19 cellular contexts compared by ENCODE assay signal in the genomic region with DNA sequence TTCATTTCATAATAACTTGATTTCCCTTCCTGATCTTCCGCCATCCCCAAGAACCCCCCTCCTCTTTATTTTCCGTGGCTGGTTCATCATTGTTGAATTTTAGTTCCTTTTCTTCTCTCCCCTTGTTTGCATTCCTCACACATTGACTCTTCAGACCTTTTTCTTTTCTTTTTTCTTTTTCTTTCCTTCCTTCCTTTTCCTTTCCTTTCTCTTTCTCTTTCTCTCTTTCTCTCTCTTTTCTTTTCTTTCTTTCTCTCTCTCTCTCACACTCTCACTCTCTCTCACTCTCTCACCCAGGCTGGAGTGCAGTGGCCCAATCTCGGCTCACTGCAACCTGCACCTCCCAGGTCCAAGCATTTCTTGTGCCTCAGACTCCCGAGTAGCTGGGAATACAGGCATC.
"Had no signal": no experiment of that assay in that cellular context is flagged by ENCODE, and none has a peak within 500 bp of the region (broad histone marks: within the 10 kb centered on the region; RNA-seq: fewer than 3 reads in every experiment).

No MANE protein-coding gene starts in this region.

- H3K36me3 Mint-ChIP-seq: mesothelial cell of epicardium, naive B cell had no signal

- H3K4me3 Mint-ChIP-seq: mesothelial cell of epicardium, naive B cell had no signal

- H3K4me3 ChIP-seq: coronary artery, dorsolateral prefrontal cortex, esophagus muscularis mucosa, gastroesophageal sphincter, heart right ventricle, left lung, lower lobe of right lung, mucosa of descending colon had no signal

- H3K36me3 ChIP-seq: esophagus muscularis mucosa, gastroesophageal sphincter, heart right ventricle, left lung, lower lobe of right lung had no signal

- H3K9me3 Mint-ChIP-seq: mesothelial cell of epicardium had no signal

- H3K27ac Mint-ChIP-seq: mesothelial cell of epicardium had no signal

- ATAC-seq: foreskin keratinocyte, gastroesophageal sphincter, heart right ventricle, left cardiac atrium, left lung, left ventricle myocardium superior, lower lobe of right lung, mucosa of descending colon had no signal

- DNase-seq: dermis blood vessel endothelial cell; dorsolateral prefrontal cortex; effector CD4-positive, alpha-beta T cell; effector memory CD4-positive, alpha-beta T cell; foreskin keratinocyte; head of caudate nucleus; heart right ventricle; hippocampal formation; left cardiac atrium; left lung; left ventricle myocardium superior; lower lobe of right lung; mesenchymal stem cell; mucosa of descending colon; naive B cell had no signal

- H3K9me3 ChIP-seq: esophagus muscularis mucosa, gastroesophageal sphincter, lower lobe of right lung, mucosa of descending colon had no signal

- H3K4me1 ChIP-seq: esophagus muscularis mucosa, foreskin keratinocyte, gastroesophageal sphincter, heart right ventricle, left lung, lower lobe of right lung had no signal

- H3K4me1 Mint-ChIP-seq: mesothelial cell of epicardium, naive B cell had no signal

- H3K27me3 ChIP-seq: dorsolateral prefrontal cortex, esophagus muscularis mucosa, foreskin keratinocyte, gastroesophageal sphincter, heart right ventricle, left lung had no signal

- H3K27ac ChIP-seq: coronary artery, dorsolateral prefrontal cortex, esophagus muscularis mucosa, foreskin keratinocyte, gastroesophageal sphincter, heart right ventricle, left lung, lower lobe of right lung had no signal
